In the genomic region with DNA sequence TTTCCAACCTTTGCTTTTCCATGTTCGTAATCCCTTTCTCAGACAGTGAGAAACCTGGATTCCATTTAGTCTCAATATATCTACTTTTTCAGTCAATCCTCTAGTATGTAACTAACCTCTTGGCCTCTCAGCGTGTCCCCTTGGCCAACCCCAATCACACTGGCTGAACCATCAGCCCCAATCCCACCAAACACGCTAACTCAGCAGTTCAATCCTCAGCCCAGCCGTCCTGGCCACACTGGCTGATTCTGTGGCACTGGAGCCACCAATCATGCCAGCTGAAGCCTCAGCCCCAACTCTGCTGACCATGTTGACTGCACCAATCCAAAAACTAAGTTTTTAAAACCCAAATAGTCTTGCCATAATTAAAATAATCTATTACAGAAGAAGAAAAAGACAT, we compare ENCODE assay signal across 24 cellular contexts. TPM values are rescaled to one million over a fixed set of nuclear protein-coding genes. Genes with fewer than 3 reads are reported as not detected.
DNase-seq lines count a peak whose midpoint lies in the region; ATAC-seq, FAIRE-seq and TF ChIP-seq lines count a peak whose summit lies in the region.
"Had no signal": no experiment of that assay in that cellular context is flagged by ENCODE, and none has a peak within 500 bp of the region (broad histone marks: within the 10 kb centered on the region; RNA-seq: fewer than 3 reads in every experiment).

No MANE protein-coding gene starts in this region.

- TF ChIP-seq EP300 in HepG2 (IDR thresholded peaks at IDR 0.05; ENCODE audit: low read depth in 2 of 2, low read length in 2 of 2) = no peak
- TF ChIP-seq EP300 in HepG2 (CRISPR knock-in tag; IDR thresholded peaks at IDR 0.05; ENCODE audit: borderline replicate concordance) = no peak
- TF ChIP-seq EP300 in H1 (IDR thresholded peaks at IDR 0.05; ENCODE audit: borderline replicate concordance in 1 of 2, low read depth in 2 of 2, low read length in 2 of 2) = no peak
- no peak for TF ChIP-seq EP300 in upper lobe of left lung (IDR thresholded peaks at IDR 0.05)

- H3K4me3 ChIP-seq in HepG2 (replicated peaks in 1 of 3; ENCODE audit: insufficient read depth in 1 of 3, low read depth in 2 of 3, low read length in 3 of 3) = no peak overlapping the region
- H3K4me3 ChIP-seq in right lobe of liver = no peak overlapping the region
- no peak overlapping the region for H3K4me3 ChIP-seq in H1 (ENCODE audit: extremely low read depth in 1 of 4, insufficient read depth in 2 of 4, low read depth in 3 of 4, low read length in 4 of 4)
- no peak overlapping the region for H3K4me3 ChIP-seq in upper lobe of left lung
- H3K4me3 ChIP-seq: A549; BLaER1 treated with 17β-estradiol and CSF1 and Interleukin-3, amounts not matched to agents 10 nM and 100 nM; GM12878 had no signal

- intact Hi-C loops in HepG2 (cut with micrococcal nuclease; ENCODE audit: unreplicated experiment) = no loop called here
- intact Hi-C loops in right lobe of liver (cut with DNase I) = no loop called here

- BruUV-seq in HepG2 (replicated peaks; lab: Mats Ljungman, UMichigan) = no TSS peak

- H3K18ac ChIP-seq in H1 (ENCODE audit: extremely low read depth, low read length) = no peak overlapping the region

- in situ Hi-C loops in HepG2 (cut with HindIII; ENCODE audit: extremely low pct_ligation_motif_present, low pct_unique_long_range_greater_than_20kb) = no loop called here

- no peak overlapping the region for H3K23ac ChIP-seq in H1 (ENCODE audit: insufficient read length)

- TF ChIP-seq POLR2A in HepG2 (IDR thresholded peaks at IDR 0.05; ENCODE audit: insufficient read depth in 1 of 2, low read depth in 2 of 2, low read length in 2 of 2) (no peak), right lobe of liver (IDR thresholded peaks at IDR 0.05) (no peak), H1 (IDR thresholded peaks at IDR 0.05; ENCODE audit: control extremely low read depth in 1 of 2, low read depth in 2 of 2, low read length in 2 of 2) (no peak), upper lobe of left lung (IDR thresholded peaks at IDR 0.05) (no peak)

- no peak overlapping the region for H2BK5ac ChIP-seq in H1 (ENCODE audit: low read depth, low read length)

- TF ChIP-seq RAD21 in HepG2 (CRISPR knock-in tag; IDR thresholded peaks at IDR 0.05) (no peak), H1 (IDR thresholded peaks at IDR 0.05 in 1 of 2, conservative IDR thresholded peaks at IDR 0.05 in 1 of 2; ENCODE audit: low read depth in 2 of 2, low read length in 2 of 2) (no peak)

- no peak overlapping the region for H4K8ac ChIP-seq in H1 (ENCODE audit: extremely low read depth, insufficient read depth, low read length)

- no peak overlapping the region for H2BK20ac ChIP-seq in H1 (ENCODE audit: low read length)

- H4K91ac ChIP-seq in H1 (replicated peaks; ENCODE audit: insufficient read length, low read length) = peak overlapping the region; percentile 7

- H4K5ac ChIP-seq in H1 (ENCODE audit: insufficient read length, low read depth, low read length) = no peak overlapping the region

- H3K27me3 ChIP-seq in HepG2 (ENCODE audit: control insufficient read depth in 1 of 2, insufficient read depth in 2 of 2, low read length in 2 of 2) = no peaks in the 10 kb centered on the region; a peak in 1 of 5 replicates
- H3K27me3 ChIP-seq in right lobe of liver = no peaks in the 10 kb centered on the region
- H3K27me3 ChIP-seq in H1 (replicated peaks in 1 of 4; ENCODE audit: control insufficient read depth in 3 of 4, extremely low read depth in 1 of 4, insufficient read depth in 3 of 4, low read length in 3 of 4) = no peaks in the 10 kb centered on the region
- H3K27me3 ChIP-seq in upper lobe of left lung = no peaks in the 10 kb centered on the region
- H3K27me3 ChIP-seq: BLaER1 treated with 17β-estradiol and CSF1 and Interleukin-3, amounts not matched to agents 10 nM and 100 nM had no signal

- H3K36me3 ChIP-seq in HepG2 (replicated peaks in 1 of 2; ENCODE audit: control insufficient read depth in 1 of 2, insufficient read depth in 2 of 2, low read length in 2 of 2) = no peaks in the 10 kb centered on the region
- H3K36me3 ChIP-seq in right lobe of liver = no peaks in the 10 kb centered on the region
- no peaks in the 10 kb centered on the region for H3K36me3 ChIP-seq in H1 (ENCODE audit: control insufficient read depth in 2 of 4, insufficient read depth in 4 of 4, low read length in 3 of 4)
- no peaks in the 10 kb centered on the region for H3K36me3 ChIP-seq in upper lobe of left lung
- H3K36me3 ChIP-seq: BLaER1 treated with 17β-estradiol and CSF1 and Interleukin-3, amounts not matched to agents 10 nM and 100 nM had no signal

- TF ChIP-seq CTCF in HepG2 (CRISPR knock-in tag; IDR thresholded peaks at IDR 0.05) (no peak), right lobe of liver (IDR thresholded peaks at IDR 0.05) (no peak), H1 (IDR thresholded peaks at IDR 0.05; ENCODE audit: control extremely low read depth in 1 of 3, insufficient read depth in 1 of 3, low read depth in 1 of 3, low read length in 3 of 3) (no peak), upper lobe of left lung (IDR thresholded peaks at IDR 0.05) (no peak)

- 14% methylated on average over 4 of the region's 4 CpGs for WGBS in HepG2 (ENCODE audit: low lambda C conversion rate)
- WGBS in right lobe of liver (ENCODE audit: insufficient coverage, low coverage, low lambda C conversion rate, missing lambda C conversion rate) = 80% methylated on average over 4 of the region's 4 CpGs
- WGBS in H1 (ENCODE audit: extremely low coverage in 1 of 2, insufficient coverage in 1 of 2, insufficient read length in 1 of 2, insufficient replicate concordance in 2 of 2, low coverage in 1 of 2, low lambda C conversion rate in 2 of 2, missing lambda C conversion rate in 1 of 2), 2 experiments = 87% methylated on average over 4 of the region's 4 CpGs; no CpG with 5 or more reads in 1 of the 2 experiments
- 86 to 89% methylated on average over 4 of the region's 4 CpGs for WGBS in upper lobe of left lung, 2 donors

- POLR2A ChIA-PET in HepG2 (lab: Yijun Ruan, JAX) (no interaction called here), H1 (lab: Charles Lee; ENCODE audit: partially characterized antibody) (no interaction called here)

- H3K4me2 ChIP-seq in HepG2 (ENCODE audit: low read depth, low read length) (no peak overlapping the region), H1 (ENCODE audit: insufficient read depth in 1 of 2, low read depth in 2 of 2, low read length in 2 of 2) (no peak overlapping the region)
- H3K4me2 ChIP-seq: A549; BLaER1 treated with 17β-estradiol and CSF1 and Interleukin-3, amounts not matched to agents 10 nM and 100 nM had no signal

- no peak overlapping the region for H2AFZ ChIP-seq in HepG2 (ENCODE audit: low read length)
- H2AFZ ChIP-seq in H1 (ENCODE audit: low read length) = no peak overlapping the region

- H3K9ac ChIP-seq in HepG2 (ENCODE audit: insufficient read depth, low read depth, low read length) = no peak overlapping the region
- H3K9ac ChIP-seq in H1 (replicated peaks in 1 of 4; ENCODE audit: extremely low read depth in 1 of 4, low read depth in 3 of 4, low read length in 3 of 4) = no peak overlapping the region
- H3K9ac ChIP-seq: BLaER1 treated with 17β-estradiol and CSF1 and Interleukin-3, amounts not matched to agents 10 nM and 100 nM had no signal

- H2BK120ac ChIP-seq in H1 (replicated peaks; ENCODE audit: low read depth, low read length) = no peak overlapping the region

- no peak overlapping the region for H2AK5ac ChIP-seq in H1 (ENCODE audit: low read depth, low read length)

- H2BK15ac ChIP-seq in H1 (ENCODE audit: low read length) = no peak overlapping the region

- no peaks in the 10 kb centered on the region for H3K79me1 ChIP-seq in H1 (ENCODE audit: low read depth, low read length)

- H3K9me3 ChIP-seq in HepG2 (ENCODE audit: low read length) (no peaks in the 10 kb centered on the region), right lobe of liver (no peaks in the 10 kb centered on the region), H1 (ENCODE audit: insufficient read depth in 2 of 2, low read depth in 1 of 2, low read length in 1 of 2) (no peaks in the 10 kb centered on the region), upper lobe of left lung (no peaks in the 10 kb centered on the region)
- H3K9me3 ChIP-seq: A549; BLaER1 treated with 17β-estradiol and CSF1 and Interleukin-3, amounts not matched to agents 10 nM and 100 nM; Caco-2 had no signal

- H3K27ac ChIP-seq in HepG2 (ENCODE audit: extremely low read length, insufficient read depth, low read length) (no peak overlapping the region), right lobe of liver (no peak overlapping the region), H1 (ENCODE audit: low read depth, low read length) (no peak overlapping the region), upper lobe of left lung (no peak overlapping the region)
- H3K27ac ChIP-seq: 22Rv1; A549; BLaER1 treated with 17β-estradiol and CSF1 and Interleukin-3, amounts not matched to agents 10 nM and 100 nM; C4-2B had no signal

- FAIRE-seq in HepG2 (lab: Jason Lieb, UNC) = no peak
- FAIRE-seq in H1 (lab: Jason Lieb, UNC) = no peak
- FAIRE-seq: A549, GM12878, GM12892, GM18507 had no signal

- H4K20me1 ChIP-seq in HepG2 (ENCODE audit: insufficient read depth, low read length) = no peaks in the 10 kb centered on the region
- no peaks in the 10 kb centered on the region for H4K20me1 ChIP-seq in H1 (replicated peaks in 1 of 2; ENCODE audit: control insufficient read depth in 1 of 2, insufficient read depth in 2 of 2, low read length in 2 of 2)
- H4K20me1 ChIP-seq: BLaER1 treated with 17β-estradiol and CSF1 and Interleukin-3, amounts not matched to agents 10 nM and 100 nM had no signal

- no peak overlapping the region for H3K4ac ChIP-seq in H1 (replicated peaks; ENCODE audit: insufficient read length, low read depth, low read length)

- no peak overlapping the region for H3K14ac ChIP-seq in H1 (ENCODE audit: insufficient read length)

- H3K56ac ChIP-seq in H1 (replicated peaks; ENCODE audit: insufficient read length, low read depth, low read length) = no peak overlapping the region

- H3K23me2 ChIP-seq in H1 (ENCODE audit: low read depth, low read length) = no peaks in the 10 kb centered on the region

- no peak overlapping the region for H2BK12ac ChIP-seq in H1 (ENCODE audit: low read depth, low read length)

- H3K4me1 ChIP-seq in HepG2 (ENCODE audit: insufficient read depth, low read length) (peaks cover 14% of the 10 kb centered on the region), right lobe of liver (no peaks in the 10 kb centered on the region), H1 (replicated peaks in 1 of 4; ENCODE audit: control insufficient read depth in 3 of 4, insufficient read depth in 4 of 4, low read length in 3 of 4) (no peaks in the 10 kb centered on the region), upper lobe of left lung (no peaks in the 10 kb centered on the region)
- H3K4me1 ChIP-seq: A549; BLaER1 treated with 17β-estradiol and CSF1 and Interleukin-3, amounts not matched to agents 10 nM and 100 nM had no signal

- CTCF ChIA-PET in HepG2 (lab: Yijun Ruan, JAX; ENCODE audit: low intra/inter-chr PET ratio, low total read pairs) = no interaction called here
- CTCF ChIA-PET in H1 (lab: Charles Lee; ENCODE audit: partially characterized antibody) = interaction anchor here (2.1 kb wide), 1 partner anchor 23 kb away, joined by 7 read pairs; no protein-coding TSS in a partner anchor

- H3K79me2 ChIP-seq in HepG2 (ENCODE audit: insufficient read depth, low read length) (no peaks in the 10 kb centered on the region), H1 (ENCODE audit: control insufficient read depth in 1 of 2, insufficient read depth in 2 of 2, low read length in 2 of 2) (no peaks in the 10 kb centered on the region)

- ATAC-seq in HepG2 = no peak
- ATAC-seq in right lobe of liver = no peak
- ATAC-seq in GM18907 (IDR thresholded peaks at IDR 0.05; ENCODE audit: unreplicated experiment) = no peak
- ATAC-seq in upper lobe of left lung (ENCODE audit: low FRiP score in 2 of 2) = no peak
- ATAC-seq: A549; CD8-positive, alpha-beta T cell; GM12878 had no signal

- DNase-seq in HepG2 (ENCODE audit: low spot score) = no peak
- DNase-seq in right lobe of liver = no peak
- DNase-seq in H1 (ENCODE audit: low read depth in 1 of 2, low spot score in 2 of 2) = no peak
- no peak for DNase-seq in upper lobe of left lung
- DNase-seq: AML-193; Caco-2; Calu3; CD4-positive, alpha-beta T cell; CD8-positive, alpha-beta T cell; DMS 273 treated with DMSO at 0.1 percent for 48 hours; DMS153; DMS53; DMS79; DND-41; EL; GDM1 had no signal

RNA-seq across cellular contexts. Expression of gene MGST3, which starts 6.6 kb away (rescaled TPM):
- total RNA-seq in HepG2 (2016; rRNA removed; fragmentation: Illumina TruSeq; extraction: Trizol) (34.3 and 59.7 TPM in 2 replicates), right lobe of liver (100 to 1,000 TPM in 3 of 6 experiments, 10 to 100 TPM in 3; 74.0 to 141 (median 103) TPM), upper lobe of left lung (100 to 1,000 TPM in 5 of 6 donors, 10 to 100 TPM in 1; 49.2 to 250 (median 202) TPM)
- total RNA-seq in HepG2 (2016; cell fraction: cytosol; rRNA removed; fragmentation: Illumina TruSeq; extraction: Trizol; ENCODE audit: low read depth) = 11.6 and 14.9 TPM in 2 replicates
- total RNA-seq in HepG2 (2016; cell fraction: insoluble cytoplasmic fraction; rRNA removed; fragmentation: Illumina TruSeq; extraction: Trizol) = 39.1 and 57.7 TPM in 2 replicates
- 12.2 and 18.3 TPM in 2 replicates for total RNA-seq in HepG2 (2016; cell fraction: membrane; rRNA removed; fragmentation: Illumina TruSeq; extraction: Trizol)
- 32.4 and 38.4 TPM in 2 replicates for total RNA-seq in HepG2 (2016; cell fraction: nucleus; rRNA removed; fragmentation: Illumina TruSeq; extraction: Trizol)
- polyA plus RNA-seq in HepG2 (2011; rRNA removed) (54.7 and 61.2 TPM in 2 replicates), H1 (2011; rRNA removed) (201 and 257 TPM in 2 replicates)
- polyA plus RNA-seq in HepG2 (2011; cell fraction: cytosol; rRNA removed) = 57.4 and 63.3 TPM in 2 replicates
- polyA plus RNA-seq in HepG2 (2011; cell fraction: nucleus; rRNA removed) = 31.0 and 32.2 TPM in 2 replicates
- polyA plus RNA-seq in HepG2 (2012) = 28.7 and 43.7 TPM in 2 replicates
- polyA plus RNA-seq in HepG2 (2016; cell fraction: cytosol; fragmentation: Illumina TruSeq; extraction: Trizol; ENCODE audit: low read depth) = 12.4 and 14.4 TPM in 2 replicates
- polyA plus RNA-seq in HepG2 (2016; cell fraction: insoluble cytoplasmic fraction; fragmentation: Illumina TruSeq; extraction: Trizol; ENCODE audit: low read depth) = 29.5 and 43.0 TPM in 2 replicates
- polyA plus RNA-seq in HepG2 (2016; cell fraction: membrane; fragmentation: Illumina TruSeq; extraction: Trizol; ENCODE audit: low read depth) = 12.9 and 15.3 TPM in 2 replicates
- 45.3 and 49.9 TPM in 2 replicates for polyA plus RNA-seq in HepG2 (2016; cell fraction: nucleus; fragmentation: Illumina TruSeq; extraction: Trizol; ENCODE audit: insufficient read depth, low read depth)
- polyA minus RNA-seq in HepG2 (2011; rRNA and poly(A)+ RNA removed; ENCODE audit: low replicate concordance) = 38.9 and 110 TPM in 2 replicates
- 16.2 and 23.4 TPM in 2 replicates for polyA minus RNA-seq in HepG2 (2011; cell fraction: cytosol; rRNA and poly(A)+ RNA removed)
- 25.5 and 28.5 TPM in 2 replicates for polyA minus RNA-seq in HepG2 (2011; cell fraction: nucleus; rRNA and poly(A)+ RNA removed)
- total RNA-seq in H1 (2021; fragmentation: NEBNext Ultra II Directional; extraction: Animal tissue kit (Norgen Biotek cat#: 25700)) = 124 and 133 TPM in 2 replicates
- 134 TPM for polyA plus RNA-seq in H1 (2011; cell fraction: cytosol; rRNA removed)
- 177 TPM for polyA plus RNA-seq in H1 (2011; cell fraction: nucleus; rRNA removed)
- 118 to 165 TPM (median 159 TPM) in 4 replicates for polyA plus RNA-seq in H1 (2012, experiment 1 of 2)
- polyA plus RNA-seq in H1 (2012, experiment 2 of 2) = 285 TPM
- polyA plus RNA-seq in H1 (2013, experiment 1 of 2) = 439 TPM
- 378 TPM for polyA plus RNA-seq in H1 (2013, experiment 2 of 2)
- 48.7 and 52.1 TPM in 2 replicates for polyA minus RNA-seq in H1 (2011; rRNA and poly(A)+ RNA removed)
- polyA minus RNA-seq in H1 (2011; cell fraction: cytosol; rRNA and poly(A)+ RNA removed) = 41.5 TPM
- polyA minus RNA-seq in H1 (2011; cell fraction: nucleus; rRNA and poly(A)+ RNA removed) = 54.9 TPM

Comparison
In these comparisons a context has a peak if more than half of its experiments do, and no peak if none do; other contexts are left out.
1. Of the 41 proteins assayed by ChIP-seq in both HepG2 and H1: peak only in HepG2: none; only in H1: none; in both: MAFK; in neither: 40.